ENCODE assay signal across 1 cellular context in genomic region chr11:995752-996420, GRCh38.
TF ChIP-seq lines count a peak whose summit lies in the region.

No MANE protein-coding gene starts in this region.

TF ChIP-seq in GM23338, 12 proteins besides CTCF, POLR2A, EP300 and RAD21 (continued from another document):
- no peak for TF ChIP-seq CREB1 (CRISPR knock-in tag; IDR thresholded peaks at IDR 0.05; ENCODE audit: low read depth)
- no peak for TF ChIP-seq JUNB (IDR thresholded peaks at IDR 0.05; ENCODE audit: unreplicated experiment)
- no peak for TF ChIP-seq POLR2AphosphoS5 (IDR thresholded peaks at IDR 0.05; ENCODE audit: low read depth)
- no peak for TF ChIP-seq REST (IDR thresholded peaks at IDR 0.05; ENCODE audit: unreplicated experiment)
